Comparison of ENCODE assay signal across 8 cellular contexts in genomic region chr15:41558400-41559238, GRCh38. TPM values are rescaled to one million over a fixed set of nuclear protein-coding genes. Genes with fewer than 3 reads are reported as not detected.
DNase-seq lines count a peak whose midpoint lies in the region; ATAC-seq, FAIRE-seq and TF ChIP-seq lines count a peak whose summit lies in the region.

Gene TYRO3, plus strand, starts transcription at chr15:41559212. Its CDS starts 46 bp downstream, at chr15:41559258.

- no peak for TF ChIP-seq CTCF in AG04449 (IDR thresholded peaks at IDR 0.05; ENCODE audit: insufficient read depth, low read length, missing control alignments)
- TF ChIP-seq CTCF in RWPE1 (conservative IDR thresholded peaks at IDR 0.05; ENCODE audit: low read depth), result no peak
- no peak for TF ChIP-seq CTCF in subcutaneous adipose tissue (IDR thresholded peaks at IDR 0.05; ENCODE audit: low read depth)

- POLR2A ChIA-PET in AG04449 (lab: Yijun Ruan, JAX), result interaction anchor here (1.1 kb wide), 1 partner anchor 14 kb away, joined by 3 read pairs; the partner anchor contains the start of gene RPAP1
- POLR2A ChIA-PET in RWPE1 (lab: Yijun Ruan, JAX; ENCODE audit: low non-redundant PET), result no interaction called here

- CTCF ChIA-PET in AG04449 (lab: Yijun Ruan, JAX) (interaction anchor here (0.8 to 3.5 kb wide), 19 partner anchors 10 to 344 kb away, joined by 3 to 20 read pairs (median 3); partner anchors contain the start of genes MAPKBP1, MGA and RPAP1), RWPE1 (lab: Yijun Ruan, JAX) (interaction anchor here (0.5 to 1.6 kb wide), 7 partner anchors 15 to 140 kb away, joined by 3 to 7 read pairs (median 4); partner anchors contain the start of genes MGA and RPAP1)

- H3K27ac ChIP-seq in RWPE1, result peak within 1 kb of the TSS; percentile 73

- DNase-seq in AG04449 (ENCODE audit: low read depth, low spot score) (no peak), GM19239 (ENCODE audit: insufficient read length, low spot score) (peak; percentile 89), RWPE1 (ENCODE audit: low spot score) (peak; percentile 75), germinal center (ENCODE audit: low spot score) (peak; percentile 75), nucleus accumbens (lab: John Stamatoyannopoulos, UW) (peak in 52 of 56 donors; percentile 23 to 90 (median 76))
- DNase-seq in activated naive CD4-positive, alpha-beta T cell treated with Interleukin-2 at 50 U/mL for 16 hours, result peak; percentile 78

- peak within 1 kb of the TSS; percentile 54 for H3K4me3 ChIP-seq in AG04449 (ENCODE audit: low read depth, low read length)

- FAIRE-seq in GM19239 (lab: Jason Lieb, UNC), result no peak

- ATAC-seq in HG02610 (IDR thresholded peaks at IDR 0.05; ENCODE audit: unreplicated experiment), result no peak

RNA-seq across cellular contexts. Expression of gene TYRO3, which starts in this region (rescaled TPM):
- 10 to 100 TPM; 29.5 to 72.2 (median 35.8) TPM for total RNA-seq in subcutaneous adipose tissue
